Comparison of ENCODE assay signal across 27 cellular contexts in the genomic region with DNA sequence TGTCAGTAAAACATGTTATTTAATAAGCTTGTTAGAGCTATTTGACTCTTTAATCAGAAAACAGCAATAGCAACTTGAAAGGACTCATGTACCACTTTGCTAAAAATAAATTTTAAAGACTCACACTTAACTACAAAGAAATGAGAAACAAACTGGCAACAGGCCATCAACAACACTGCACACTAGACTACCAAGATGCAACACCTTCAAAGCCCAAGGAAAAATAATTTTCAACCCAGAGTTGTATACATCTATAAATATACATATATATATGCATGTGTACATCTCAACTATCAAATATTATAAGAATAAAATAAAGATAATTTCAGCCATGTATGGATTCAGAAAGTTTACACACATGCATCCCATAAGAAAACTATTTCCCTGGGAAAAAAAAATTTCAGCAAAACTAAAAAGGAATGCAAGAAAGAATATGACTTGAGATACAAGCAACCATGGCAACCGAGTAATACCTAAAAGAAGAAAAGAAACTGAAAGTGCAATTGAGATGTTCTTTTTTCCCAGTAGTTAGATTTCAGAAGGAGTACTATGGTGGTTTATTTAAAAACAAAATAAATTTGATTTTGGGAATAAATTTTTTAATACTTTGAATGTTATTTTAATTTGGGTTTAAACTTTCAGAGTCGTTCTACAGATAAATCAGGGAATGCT.
DNase-seq lines count a peak whose midpoint lies in the region; ATAC-seq and TF ChIP-seq lines count a peak whose summit lies in the region.
"Had no signal": no experiment of that assay in that cellular context is flagged by ENCODE, and none has a peak within 500 bp of the region (broad histone marks: within the 10 kb centered on the region; RNA-seq: fewer than 3 reads in every experiment).

No MANE protein-coding gene starts in this region.

- no peak overlapping the region for H3K4me3 ChIP-seq in choroid plexus epithelial cell (ENCODE audit: low read depth, low read length)
- no peak overlapping the region for H3K4me3 ChIP-seq in ovary
- H3K4me3 ChIP-seq: coronary artery, esophagus squamous epithelium, right atrium auricular region, SJSA1, testis had no signal

- DNase-seq in LHCN-M2 (ENCODE audit: low read depth) (peak; percentile 29), choroid plexus epithelial cell (ENCODE audit: low read depth) (peak; percentile 15), stromal cell of bone marrow (ENCODE audit: low read depth) (peak; percentile 28), HT-29 (ENCODE audit: low spot score) (no peak), ovary (no peak)
- DNase-seq: activated CD4-positive, alpha-beta T cell treated with anti-CD3 and anti-CD28 coated beads for 48 hours; activated naive CD4-positive, alpha-beta T cell treated with Interleukin-2 at 50 U/mL for 16 hours; activated T-cell treated with anti-CD3 and anti-CD28 coated beads, Interleukin-2, amount 50 U/mL, for 4 hours; CD4-positive, CD25-positive, alpha-beta regulatory T cell; DMS153; endodermal cell; esophagus squamous epithelium; HCEC 1CT; left ventricle myocardium superior; midbrain; natural killer cell; NCI-H187 treated with DMSO at 0.1 percent for 48 hours; NCI-H526 treated with DMSO at 0.1 percent for 48 hours; stimulated activated CD4-positive, alpha-beta T cell treated with anti-CD3 and anti-CD28 coated beads, Interleukin-4, amount 100 ng/mL, for 1 hour; stimulated activated naive B cell treated with anti-CD40 and anti-IgM and Interleukin-4, amounts not matched to agents 10 μg/mL and 1 μg/mL and 100 μg/mL, for 72 hours; testis had no signal

- 20 to 37% (median 21%) methylated on average over 2 of the region's 2 CpGs for WGBS in ovary, 3 donors

- no peak overlapping the region for H3K27ac ChIP-seq in ovary
- H3K27ac ChIP-seq: coronary artery, esophagus squamous epithelium, parathyroid adenoma, right atrium auricular region, SJSA1, testis had no signal

- no peaks in the 10 kb centered on the region for H3K9me3 ChIP-seq in ovary
- H3K9me3 ChIP-seq: esophagus squamous epithelium, right atrium auricular region, SJSA1, testis had no signal

- no peaks in the 10 kb centered on the region for H3K4me1 ChIP-seq in ovary (ENCODE audit: insufficient read depth)
- H3K4me1 ChIP-seq: esophagus squamous epithelium, parathyroid adenoma, right atrium auricular region, SJSA1, testis had no signal

- TF ChIP-seq EP300 in ovary (IDR thresholded peaks at IDR 0.05): no peak

- no peaks in the 10 kb centered on the region for H3K27me3 ChIP-seq in ovary
- H3K27me3 ChIP-seq: esophagus squamous epithelium, right atrium auricular region, SJSA1, testis had no signal

- no peak for TF ChIP-seq POLR2A in ovary (IDR thresholded peaks at IDR 0.05)

- intact Hi-C loops in ovary (cut with DNase I): no loop called here

- no peaks in the 10 kb centered on the region for H3K36me3 ChIP-seq in ovary
- H3K36me3 ChIP-seq: esophagus squamous epithelium, right atrium auricular region, SJSA1 had no signal

- ATAC-seq in GM19035 (IDR thresholded peaks at IDR 0.05; ENCODE audit: unreplicated experiment) (peak; percentile 59), HG03460 (IDR thresholded peaks at IDR 0.05; ENCODE audit: unreplicated experiment) (no peak)
- ATAC-seq: activated T-cell treated with anti-CD3 and anti-CD28 coated beads, Interleukin-2, amount 50 U/mL, for 4 hours; left ventricle myocardium superior; natural killer cell; stimulated activated naive B cell treated with anti-CD40 and anti-IgM and Interleukin-4, amounts not matched to agents 10 μg/mL and 1 μg/mL and 100 μg/mL, for 72 hours had no signal

- TF ChIP-seq CTCF in choroid plexus epithelial cell (conservative IDR thresholded peaks at IDR 0.05; ENCODE audit: low read depth, low read length): no peak
- TF ChIP-seq CTCF in ovary (IDR thresholded peaks at IDR 0.05): no peak

Comparison
In these comparisons a context has a peak if more than half of its experiments do, and no peak if none do; other contexts are left out.
1. DNase-seq: peak in LHCN-M2 (single experiment), choroid plexus epithelial cell (single experiment) and stromal cell of bone marrow (single experiment); none in HT-29 (single experiment) and ovary (0 of 5).